In genomic region chr15:60932051-60932915, GRCh38 we compare ENCODE assay signal across 8 cellular contexts.
A peak's percentile ranks its signal among the peaks of the same experiment; 100 is the strongest.
DNase-seq lines count a peak whose midpoint lies in the region; FAIRE-seq and TF ChIP-seq lines count a peak whose summit lies in the region.

No MANE protein-coding gene starts in this region.

- dilution Hi-C loops in keratinocyte (cut with MboI; ENCODE audit: extremely low pct_ligation_motif_present, low sequenced_read_pairs): no loop called here

- H3K36me3 Mint-ChIP-seq in activated T-helper 1 cell treated with anti-CD3 and anti-CD28 coated beads, Interleukin-12 subunit alpha, Interleukin-12 subunit beta, Interleukin-2, Interleukin-4 antibody, amounts not matched to agents 30 ng/mL and 10 ng/mL and 1 ng/mL, durations not matched to agents 14 hours and 24 hours and 36 hours (ENCODE audit: low read depth): no peaks in the 10 kb centered on the region
- H3K36me3 Mint-ChIP-seq in progenitor cell of endocrine pancreas (ENCODE audit: insufficient read depth): no peaks in the 10 kb centered on the region

- H3K4me3 ChIP-seq in AG04449 (ENCODE audit: low read depth, low read length) (no peak overlapping the region), MG63 (no peak overlapping the region), keratinocyte (ENCODE audit: control insufficient read depth in 2 of 3, extremely low read depth in 1 of 3, insufficient read depth in 2 of 3, low read depth in 1 of 3, low read length in 3 of 3) (peak overlapping the region in 2 of 3 experiments; percentile 33 to 50)

- H3K36me3 ChIP-seq in MG63 (no peaks in the 10 kb centered on the region), keratinocyte (ENCODE audit: control insufficient read depth in 2 of 2, extremely low read depth in 1 of 2, insufficient read depth in 2 of 2, low read length in 2 of 2) (no peaks in the 10 kb centered on the region)

- peak overlapping the region; percentile 58 for H3K27ac ChIP-seq in keratinocyte (ENCODE audit: control insufficient read depth, insufficient read depth, low read length)

- peaks cover 27% of the 10 kb centered on the region for H3K4me1 ChIP-seq in keratinocyte (ENCODE audit: control insufficient read depth, extremely low read depth, insufficient read depth, low read length)

- peak overlapping the region; percentile 91 for H3K4me2 ChIP-seq in keratinocyte (ENCODE audit: control insufficient read depth, extremely low read depth, insufficient read depth, low read depth, low read length)

- POLR2A ChIA-PET in AG04449 (lab: Yijun Ruan, JAX): no interaction called here

- H3K27me3 ChIP-seq in MG63 (no peaks in the 10 kb centered on the region; the same call in 1 of the 2 replicates), keratinocyte (ENCODE audit: control insufficient read depth, extremely low read depth, insufficient read depth, low read length) (no peaks in the 10 kb centered on the region)

- intact Hi-C loops in activated T-helper 1 cell treated with anti-CD3 and anti-CD28 coated beads, Interleukin-12 subunit alpha, Interleukin-12 subunit beta, Interleukin-2, Interleukin-4 antibody, amounts not matched to agents 30 ng/mL and 10 ng/mL and 1 ng/mL, durations not matched to agents 14 hours and 24 hours and 36 hours (cut with micrococcal nuclease): loop anchor here (1.0 to 5.0 kb wide), 2 partner anchors 425 to 575 kb away; no protein-coding TSS in a partner anchor

- H3K27me3 Mint-ChIP-seq in activated T-helper 1 cell treated with anti-CD3 and anti-CD28 coated beads, Interleukin-12 subunit alpha, Interleukin-12 subunit beta, Interleukin-2, Interleukin-4 antibody, amounts not matched to agents 30 ng/mL and 10 ng/mL and 1 ng/mL, durations not matched to agents 14 hours and 24 hours and 36 hours (ENCODE audit: insufficient read depth): peaks cover 12% of the 10 kb centered on the region
- no peaks in the 10 kb centered on the region for H3K27me3 Mint-ChIP-seq in progenitor cell of endocrine pancreas

- TF ChIP-seq CTCF in AG04449 (IDR thresholded peaks at IDR 0.05; ENCODE audit: insufficient read depth, low read length, missing control alignments) (no peak), keratinocyte (optimal IDR thresholded peaks at IDR 0.05 in 1 of 3, IDR thresholded peaks at IDR 0.05 in 1 of 3, conservative IDR thresholded peaks at IDR 0.05 in 1 of 3; ENCODE audit: extremely low read depth in 1 of 3, insufficient read depth in 2 of 3, low read length in 3 of 3) (peak; percentile 78 to 84 (median 82)), progenitor cell of endocrine pancreas (IDR thresholded peaks at IDR 0.05; ENCODE audit: unreplicated experiment) (no peak)

- peak; percentile 98 for FAIRE-seq in keratinocyte (lab: Jason Lieb, UNC)

- CTCF ChIA-PET in AG04449 (lab: Yijun Ruan, JAX): interaction anchor here (0.6 to 10.9 kb wide), 8 partner anchors 9 to 408 kb away, joined by 3 to 122 read pairs (median 6); no protein-coding TSS in a partner anchor

- no peaks in the 10 kb centered on the region for H4K20me1 ChIP-seq in keratinocyte (ENCODE audit: control insufficient read depth, extremely low read depth, insufficient read depth, low read length)

- H3K9me3 Mint-ChIP-seq in activated T-helper 1 cell treated with anti-CD3 and anti-CD28 coated beads, Interleukin-12 subunit alpha, Interleukin-12 subunit beta, Interleukin-2, Interleukin-4 antibody, amounts not matched to agents 30 ng/mL and 10 ng/mL and 1 ng/mL, durations not matched to agents 14 hours and 24 hours and 36 hours: no peaks in the 10 kb centered on the region
- no peaks in the 10 kb centered on the region for H3K9me3 Mint-ChIP-seq in progenitor cell of endocrine pancreas (ENCODE audit: low read depth)

- no peak overlapping the region for H3K4me3 Mint-ChIP-seq in activated T-helper 1 cell treated with anti-CD3 and anti-CD28 coated beads, Interleukin-12 subunit alpha, Interleukin-12 subunit beta, Interleukin-2, Interleukin-4 antibody, amounts not matched to agents 30 ng/mL and 10 ng/mL and 1 ng/mL, durations not matched to agents 14 hours and 24 hours and 36 hours
- no peak overlapping the region for H3K4me3 Mint-ChIP-seq in progenitor cell of endocrine pancreas (ENCODE audit: low read depth)

- H3K9ac ChIP-seq in keratinocyte (ENCODE audit: control insufficient read depth, extremely low read depth, insufficient read depth, low read length): peak overlapping the region; percentile 6

- H3K9me3 ChIP-seq in MG63 (no peaks in the 10 kb centered on the region), keratinocyte (ENCODE audit: control insufficient read depth, low read depth, low read length) (no peaks in the 10 kb centered on the region)

- DNase-seq in AG04449 (ENCODE audit: low read depth, low spot score): peak; percentile 21
- DNase-seq in MG63: peak; percentile 95
- peak; percentile 34 for DNase-seq in activated T-helper 1 cell treated with anti-CD3 and anti-CD28 coated beads, Interleukin-12 subunit alpha, Interleukin-12 subunit beta, Interleukin-2, Interleukin-4 antibody, amounts not matched to agents 30 ng/mL and 10 ng/mL and 1 ng/mL, durations not matched to agents 14 hours and 24 hours and 36 hours (ENCODE audit: low spot score)
- peak; percentile 93 for DNase-seq in keratinocyte (ENCODE audit: low read depth, low spot score)
- peak; percentile 4 to 38 for DNase-seq in stimulated activated CD8-positive, alpha-beta memory T cell treated with anti-CD3 and anti-CD28 coated beads, Interleukin-2, amount 100 ng/mL, for 1 hour (ENCODE audit: low read depth in 2 of 2)
- no peak for DNase-seq in HuH-7.5 (ENCODE audit: low spot score)
- DNase-seq in progenitor cell of endocrine pancreas (ENCODE audit: low spot score, unreplicated experiment): no peak
- DNase-seq in NCI-H1105 treated with DMSO at 0.1 percent for 48 hours (lab: John Stamatoyannopoulos, UW): no peak

- H3K27ac Mint-ChIP-seq in activated T-helper 1 cell treated with anti-CD3 and anti-CD28 coated beads, Interleukin-12 subunit alpha, Interleukin-12 subunit beta, Interleukin-2, Interleukin-4 antibody, amounts not matched to agents 30 ng/mL and 10 ng/mL and 1 ng/mL, durations not matched to agents 14 hours and 24 hours and 36 hours: no peak overlapping the region
- no peak overlapping the region for H3K27ac Mint-ChIP-seq in progenitor cell of endocrine pancreas

- H3K79me2 ChIP-seq in keratinocyte (ENCODE audit: control insufficient read depth, insufficient read depth, low read length): no peaks in the 10 kb centered on the region

- peaks cover 19% of the 10 kb centered on the region for H3K4me1 Mint-ChIP-seq in activated T-helper 1 cell treated with anti-CD3 and anti-CD28 coated beads, Interleukin-12 subunit alpha, Interleukin-12 subunit beta, Interleukin-2, Interleukin-4 antibody, amounts not matched to agents 30 ng/mL and 10 ng/mL and 1 ng/mL, durations not matched to agents 14 hours and 24 hours and 36 hours (ENCODE audit: low read depth)
- peaks cover 25% of the 10 kb centered on the region for H3K4me1 Mint-ChIP-seq in progenitor cell of endocrine pancreas (ENCODE audit: low read depth)

- no peak overlapping the region for H2AFZ ChIP-seq in keratinocyte (ENCODE audit: control insufficient read depth, low read length)

- H3K9me1 ChIP-seq in keratinocyte (ENCODE audit: control insufficient read depth, extremely low read depth, insufficient read depth, low read length): no peaks in the 10 kb centered on the region

Comparison
In these comparisons a context has a peak if more than half of its experiments do, and no peak if none do; other contexts are left out.
1. DNase-seq: peak in AG04449 (single experiment), MG63 (single experiment), activated T-helper 1 cell treated with anti-CD3 and anti-CD28 coated beads, Interleukin-12 subunit alpha, Interleukin-12 subunit beta, Interleukin-2, Interleukin-4 antibody, amounts not matched to agents 30 ng/mL and 10 ng/mL and 1 ng/mL, durations not matched to agents 14 hours and 24 hours and 36 hours (single experiment), keratinocyte (single experiment) and stimulated activated CD8-positive, alpha-beta memory T cell treated with anti-CD3 and anti-CD28 coated beads, Interleukin-2, amount 100 ng/mL, for 1 hour (2 of 2); none in HuH-7.5 (single experiment), progenitor cell of endocrine pancreas (single experiment) and NCI-H1105 treated with DMSO at 0.1 percent for 48 hours (single experiment).
2. H3K4me3 ChIP-seq: peak in keratinocyte (2 of 3); none in AG04449 (single experiment) and MG63 (single experiment).
3. CTCF ChIP-seq: peak in keratinocyte (3 of 3); none in AG04449 (single experiment) and progenitor cell of endocrine pancreas (single experiment).